Comparison of ENCODE assay signal across 23 cellular contexts in the genomic region with DNA sequence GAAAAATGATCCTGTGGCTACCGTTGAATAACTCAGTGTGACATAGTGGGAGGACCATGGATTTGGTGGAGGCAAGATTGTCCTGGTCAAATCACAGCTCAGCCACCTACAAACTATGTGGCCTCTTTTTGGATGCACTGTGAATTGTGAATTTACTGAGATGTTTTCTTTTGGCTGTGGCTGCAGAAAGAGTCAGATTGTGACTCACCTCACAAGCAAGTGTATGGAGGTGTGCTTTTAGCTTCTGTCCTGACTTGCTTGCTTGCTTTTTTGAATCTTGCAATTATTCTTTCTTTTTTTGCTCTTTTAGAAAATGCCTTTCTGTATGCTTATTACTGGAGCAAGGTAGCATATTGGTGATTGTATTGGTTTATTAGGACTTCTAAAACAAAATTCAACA.
DNase-seq lines count a peak whose midpoint lies in the region; ATAC-seq, FAIRE-seq and TF ChIP-seq lines count a peak whose summit lies in the region.
"Had no signal": no experiment of that assay in that cellular context is flagged by ENCODE, and none has a peak within 500 bp of the region (broad histone marks: within the 10 kb centered on the region; RNA-seq: fewer than 3 reads in every experiment).

No MANE protein-coding gene starts in this region.

- H3K4me3 Mint-ChIP-seq in HFFc6 = no peak overlapping the region
- H3K4me3 Mint-ChIP-seq in astrocyte (ENCODE audit: unreplicated experiment) = no peak overlapping the region
- H3K4me3 Mint-ChIP-seq: CD4-positive, CD25-positive, alpha-beta regulatory T cell had no signal

- DNase-seq in AG20443 (ENCODE audit: low spot score) (peak; percentile 15), HFFc6 (peak; percentile 10), astrocyte (ENCODE audit: low read depth) (peak; percentile 27), fibroblast of mammary gland (ENCODE audit: low read depth) (peak; percentile 8), NCI-H82 (lab: John Stamatoyannopoulos, UW) (no peak), DMS53 (lab: John Stamatoyannopoulos, UW) (no peak), NCI-H2081 (lab: John Stamatoyannopoulos, UW) (no peak)
- DNase-seq: CD4-positive, CD25-positive, alpha-beta regulatory T cell; DMS153; NCI-H1092 treated with DMSO at 0.1 percent for 48 hours; NCI-H1436; NCI-H187 treated with DMSO at 0.1 percent for 48 hours; NCI-H446; NCI-H524 treated with DMSO at 0.1 percent for 48 hours; NCI-H774; NK-92 treated with Interleukin-12 subunit alpha and Interleukin-12 subunit beta, amount 100 ng/mL, for 24 hours; PC-3; SJCRH30 had no signal

- H3K4me3 ChIP-seq in astrocyte (ENCODE audit: insufficient read depth, low read depth, low read length) (no peak overlapping the region), fibroblast of mammary gland (ENCODE audit: control insufficient read depth, low read depth, low read length) (no peak overlapping the region)
- H3K4me3 ChIP-seq: BLaER1, SJCRH30 had no signal

- H2AFZ ChIP-seq in astrocyte (ENCODE audit: low read depth, low read length) = no peak overlapping the region

- no peak overlapping the region for H3K27ac ChIP-seq in astrocyte (ENCODE audit: low read depth, low read length)
- H3K27ac ChIP-seq: BLaER1, SJCRH30 had no signal

- no peaks in the 10 kb centered on the region for H3K36me3 ChIP-seq in astrocyte (ENCODE audit: insufficient read depth, low read length)
- H3K36me3 ChIP-seq: BLaER1, SJCRH30 had no signal

- no peaks in the 10 kb centered on the region for H3K4me1 ChIP-seq in astrocyte (ENCODE audit: insufficient read depth, low read length)
- H3K4me1 ChIP-seq: BLaER1 had no signal

- no peak for TF ChIP-seq CTCF in HFFc6 (IDR thresholded peaks at IDR 0.05)
- TF ChIP-seq CTCF in astrocyte (IDR thresholded peaks at IDR 0.05; ENCODE audit: insufficient read depth, low read depth, low read length) = no peak
- TF ChIP-seq CTCF in fibroblast of mammary gland (conservative IDR thresholded peaks at IDR 0.05; ENCODE audit: control insufficient read depth, insufficient read depth, low read depth, low read length) = no peak

- no peaks in the 10 kb centered on the region; the same call in 1 of the 2 replicates for H3K27me3 Mint-ChIP-seq in HFFc6 (ENCODE audit: insufficient read depth)
- H3K27me3 Mint-ChIP-seq in astrocyte (ENCODE audit: low read depth, unreplicated experiment) = peaks cover 2% of the 10 kb centered on the region
- H3K27me3 Mint-ChIP-seq: CD4-positive, CD25-positive, alpha-beta regulatory T cell had no signal

- H3K36me3 Mint-ChIP-seq in HFFc6 (ENCODE audit: low read depth) (no peaks in the 10 kb centered on the region), astrocyte (ENCODE audit: low read depth, unreplicated experiment) (peaks cover 2% of the 10 kb centered on the region)

- no peaks in the 10 kb centered on the region for H3K9me3 ChIP-seq in astrocyte (ENCODE audit: insufficient read depth, low read depth, low read length)
- H3K9me3 ChIP-seq: BLaER1, SJCRH30 had no signal

- H3K9me3 Mint-ChIP-seq in HFFc6 = no peaks in the 10 kb centered on the region
- H3K9me3 Mint-ChIP-seq in astrocyte (ENCODE audit: unreplicated experiment) = no peaks in the 10 kb centered on the region
- H3K9me3 Mint-ChIP-seq: CD4-positive, CD25-positive, alpha-beta regulatory T cell had no signal

- H3K4me1 Mint-ChIP-seq in HFFc6 (ENCODE audit: low read depth) = peaks cover 21% of the 10 kb centered on the region
- peaks cover 5% of the 10 kb centered on the region for H3K4me1 Mint-ChIP-seq in astrocyte (ENCODE audit: low read depth, unreplicated experiment)
- H3K4me1 Mint-ChIP-seq: CD4-positive, CD25-positive, alpha-beta regulatory T cell had no signal

- H3K4me2 ChIP-seq in astrocyte (ENCODE audit: low read length) = no peak overlapping the region
- H3K4me2 ChIP-seq: BLaER1 had no signal

- FAIRE-seq in astrocyte (lab: Jason Lieb, UNC) = no peak
- FAIRE-seq: G401.6 had no signal

- no peaks in the 10 kb centered on the region for H4K20me1 ChIP-seq in astrocyte (ENCODE audit: insufficient read depth, low read length)

- no peaks in the 10 kb centered on the region for H3K79me2 ChIP-seq in astrocyte (ENCODE audit: insufficient read depth, low read length)

- H3K9ac ChIP-seq in astrocyte (ENCODE audit: low read length) = no peak overlapping the region
- H3K9ac ChIP-seq: BLaER1 had no signal

- H3K27ac Mint-ChIP-seq in HFFc6 = no peak overlapping the region
- H3K27ac Mint-ChIP-seq in astrocyte (ENCODE audit: unreplicated experiment) = no peak overlapping the region
- H3K27ac Mint-ChIP-seq: CD4-positive, CD25-positive, alpha-beta regulatory T cell had no signal

- ATAC-seq in HG03442 (IDR thresholded peaks at IDR 0.05; ENCODE audit: unreplicated experiment) = no peak
- ATAC-seq: PC-3, Right ventricle myocardium inferior, SK-N-SH treated with all-trans-retinoic acid at 6 μM for 48 hours had no signal

- no peaks in the 10 kb centered on the region for H3K27me3 ChIP-seq in astrocyte (ENCODE audit: insufficient read depth, low read length)
- H3K27me3 ChIP-seq: SJCRH30 had no signal

Comparison
In these comparisons a context has a peak if more than half of its experiments do, and no peak if none do; other contexts are left out.
1. DNase-seq: peak in AG20443 (single experiment), HFFc6 (single experiment), astrocyte (single experiment) and fibroblast of mammary gland (single experiment); none in NCI-H82 (single experiment), DMS53 (single experiment) and NCI-H2081 (0 of 2).